In the genomic region with DNA sequence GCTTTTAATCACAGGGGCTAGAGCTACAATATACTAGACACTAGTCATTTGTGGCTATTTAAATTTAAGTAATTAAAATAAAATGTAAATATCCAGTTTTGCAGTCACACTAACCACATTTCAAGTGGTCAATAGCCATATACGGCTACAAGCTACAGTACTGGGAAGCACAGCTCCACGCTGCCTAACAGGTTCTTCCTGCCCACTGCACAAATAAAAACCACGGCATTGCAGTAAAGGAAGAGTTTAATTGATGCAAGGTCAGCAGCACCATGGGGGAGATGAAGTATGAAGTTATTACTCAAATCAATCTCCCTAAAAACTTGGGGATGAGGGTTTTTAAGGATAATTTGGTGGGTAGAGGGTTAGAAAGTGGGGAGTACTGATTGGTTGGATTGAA, we compare ENCODE assay signal across 1 cellular context.
TF ChIP-seq lines count a peak whose summit lies in the region.

No MANE protein-coding gene starts in this region.

TF ChIP-seq in GM23338, 12 proteins besides CTCF, POLR2A, EP300 and RAD21 (continued from another document):
- TF ChIP-seq, protein P1, sequence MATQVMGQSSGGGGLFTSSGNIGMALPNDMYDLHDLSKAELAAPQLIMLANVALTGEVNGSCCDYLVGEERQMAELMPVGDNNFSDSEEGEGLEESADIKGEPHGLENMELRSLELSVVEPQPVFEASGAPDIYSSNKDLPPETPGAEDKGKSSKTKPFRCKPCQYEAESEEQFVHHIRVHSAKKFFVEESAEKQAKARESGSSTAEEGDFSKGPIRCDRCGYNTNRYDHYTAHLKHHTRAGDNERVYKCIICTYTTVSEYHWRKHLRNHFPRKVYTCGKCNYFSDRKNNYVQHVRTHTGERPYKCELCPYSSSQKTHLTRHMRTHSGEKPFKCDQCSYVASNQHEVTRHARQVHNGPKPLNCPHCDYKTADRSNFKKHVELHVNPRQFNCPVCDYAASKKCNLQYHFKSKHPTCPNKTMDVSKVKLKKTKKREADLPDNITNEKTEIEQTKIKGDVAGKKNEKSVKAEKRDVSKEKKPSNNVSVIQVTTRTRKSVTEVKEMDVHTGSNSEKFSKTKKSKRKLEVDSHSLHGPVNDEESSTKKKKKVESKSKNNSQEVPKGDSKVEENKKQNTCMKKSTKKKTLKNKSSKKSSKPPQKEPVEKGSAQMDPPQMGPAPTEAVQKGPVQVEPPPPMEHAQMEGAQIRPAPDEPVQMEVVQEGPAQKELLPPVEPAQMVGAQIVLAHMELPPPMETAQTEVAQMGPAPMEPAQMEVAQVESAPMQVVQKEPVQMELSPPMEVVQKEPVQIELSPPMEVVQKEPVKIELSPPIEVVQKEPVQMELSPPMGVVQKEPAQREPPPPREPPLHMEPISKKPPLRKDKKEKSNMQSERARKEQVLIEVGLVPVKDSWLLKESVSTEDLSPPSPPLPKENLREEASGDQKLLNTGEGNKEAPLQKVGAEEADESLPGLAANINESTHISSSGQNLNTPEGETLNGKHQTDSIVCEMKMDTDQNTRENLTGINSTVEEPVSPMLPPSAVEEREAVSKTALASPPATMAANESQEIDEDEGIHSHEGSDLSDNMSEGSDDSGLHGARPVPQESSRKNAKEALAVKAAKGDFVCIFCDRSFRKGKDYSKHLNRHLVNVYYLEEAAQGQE (IDR thresholded peaks at IDR 0.05; ENCODE audit: unreplicated experiment) = no peak
